In genomic region chr19:43699506-43700367, GRCh38 we compare ENCODE assay signal across 8 cellular contexts. TPM values are rescaled to one million over a fixed set of nuclear protein-coding genes. Genes with fewer than 3 reads are reported as not detected.
DNase-seq lines count a peak whose midpoint lies in the region; TF ChIP-seq lines count a peak whose summit lies in the region.

No MANE protein-coding gene starts in this region.

- H3K9me3 ChIP-seq in thyroid gland, result no peaks in the 10 kb centered on the region

- intact Hi-C loops in thyroid gland (cut with DNase I), result no loop called here

- DNase-seq in T-helper 1 cell (no peak), iPS DF 4.7 (ENCODE audit: extremely low read depth, low spot score) (peak; percentile 19), skeletal muscle cell (ENCODE audit: low read depth) (no peak), SKM-1 (lab: John Stamatoyannopoulos, UW; ENCODE audit: unreplicated experiment) (no peak), cortex of kidney (lab: John Stamatoyannopoulos, UW) (no peak), thyroid gland (no peak)
- DNase-seq in activated naive CD8-positive, alpha-beta T cell treated with anti-CD3 and anti-CD28 coated beads for 36 hours, result no peak

- TF ChIP-seq CTCF in thyroid gland (IDR thresholded peaks at IDR 0.05), result no peak

- no peak for TF ChIP-seq POLR2A in thyroid gland (IDR thresholded peaks at IDR 0.05)

- 69 to 70% methylated on average over 9 to 10 of the region's 46 CpGs for WGBS in thyroid gland, 2 donors

- H3K4me1 ChIP-seq in thyroid gland, result peaks cover 0 to 4% of the 10 kb centered on the region in 2 donors

- H3K27me3 Mint-ChIP-seq in T-helper 1 cell treated with Interleukin-12 subunit alpha and Interleukin-12 subunit beta and Interleukin-4 antibody, amounts not matched to agents 30 μg/mL and 1 μg/mL, for 36 hours (ENCODE audit: low read depth), result peaks cover 32% of the 10 kb centered on the region
- H3K27me3 Mint-ChIP-seq in activated naive CD8-positive, alpha-beta T cell treated with anti-CD3 and anti-CD28 coated beads for 36 hours, result peaks cover 36% of the 10 kb centered on the region

- peaks cover 20% of the 10 kb centered on the region for H3K4me1 Mint-ChIP-seq in T-helper 1 cell treated with Interleukin-12 subunit alpha and Interleukin-12 subunit beta and Interleukin-4 antibody, amounts not matched to agents 30 μg/mL and 1 μg/mL, for 36 hours (ENCODE audit: low read depth)
- H3K4me1 Mint-ChIP-seq in activated naive CD8-positive, alpha-beta T cell treated with anti-CD3 and anti-CD28 coated beads for 36 hours, result peaks cover 20% of the 10 kb centered on the region

- H3K4me3 ChIP-seq in skeletal muscle cell (ENCODE audit: low read depth, low read length) (peak overlapping the region; percentile 22), thyroid gland (replicated peaks in 1 of 3) (no peak overlapping the region)

- H3K27me3 ChIP-seq in thyroid gland, result no peaks in the 10 kb centered on the region

- no peaks in the 10 kb centered on the region for H3K36me3 ChIP-seq in thyroid gland

- H3K27ac ChIP-seq in thyroid gland, result peak overlapping the region in 1 of 3 donors; percentile 38

- peak overlapping the region; percentile 52 for H3K27ac Mint-ChIP-seq in T-helper 1 cell treated with Interleukin-12 subunit alpha and Interleukin-12 subunit beta and Interleukin-4 antibody, amounts not matched to agents 30 μg/mL and 1 μg/mL, for 36 hours
- no peak overlapping the region for H3K27ac Mint-ChIP-seq in activated naive CD8-positive, alpha-beta T cell treated with anti-CD3 and anti-CD28 coated beads for 36 hours

- peaks cover 8% of the 10 kb centered on the region for H3K9me3 Mint-ChIP-seq in T-helper 1 cell treated with Interleukin-12 subunit alpha and Interleukin-12 subunit beta and Interleukin-4 antibody, amounts not matched to agents 30 μg/mL and 1 μg/mL, for 36 hours
- H3K9me3 Mint-ChIP-seq in activated naive CD8-positive, alpha-beta T cell treated with anti-CD3 and anti-CD28 coated beads for 36 hours, result peaks cover 4% of the 10 kb centered on the region

- no peaks in the 10 kb centered on the region for H3K36me3 Mint-ChIP-seq in T-helper 1 cell treated with Interleukin-12 subunit alpha and Interleukin-12 subunit beta and Interleukin-4 antibody, amounts not matched to agents 30 μg/mL and 1 μg/mL, for 36 hours (ENCODE audit: low read depth)
- peaks cover 2% of the 10 kb centered on the region for H3K36me3 Mint-ChIP-seq in activated naive CD8-positive, alpha-beta T cell treated with anti-CD3 and anti-CD28 coated beads for 36 hours

- H3K4me3 Mint-ChIP-seq in T-helper 1 cell treated with Interleukin-12 subunit alpha and Interleukin-12 subunit beta and Interleukin-4 antibody, amounts not matched to agents 30 μg/mL and 1 μg/mL, for 36 hours, result peak overlapping the region; percentile 9
- H3K4me3 Mint-ChIP-seq in activated naive CD8-positive, alpha-beta T cell treated with anti-CD3 and anti-CD28 coated beads for 36 hours, result peak overlapping the region; percentile 38

RNA-seq across cellular contexts. Expression of gene IRGC, which starts 16.1 kb away (rescaled TPM):
- not detected for total RNA-seq in activated naive CD8-positive, alpha-beta T cell treated with anti-CD3 and anti-CD28 coated beads for 36 hours
- total RNA-seq in thyroid gland, result 1 to 10 TPM in 1 of 4 donors, not detected in 3; 1.1 TPM

RNA-seq across cellular contexts. Expression of gene PLAUR, which starts 29.8 kb away (rescaled TPM):
- total RNA-seq in activated naive CD8-positive, alpha-beta T cell treated with anti-CD3 and anti-CD28 coated beads for 36 hours, result 1 to 10 TPM; 6.5 to 7.6 TPM
- total RNA-seq in thyroid gland, result 10 to 100 TPM in 1 of 4 donors, 1 to 10 TPM in 3; 2.4 to 21.1 (median 4.5) TPM

RNA-seq across cellular contexts. Expression of gene SMG9, which starts 55.0 kb away (rescaled TPM):
- total RNA-seq in activated naive CD8-positive, alpha-beta T cell treated with anti-CD3 and anti-CD28 coated beads for 36 hours, result 10 to 100 TPM; 55.7 to 58.1 TPM
- 10 to 100 TPM; 15.5 to 34.4 (median 18.8) TPM for total RNA-seq in thyroid gland
